8 cellular contexts compared by ENCODE assay signal in genomic region chr10:69278446-69278963, GRCh38. TPM values are rescaled to one million over a fixed set of nuclear protein-coding genes. Genes with fewer than 3 reads are reported as not detected.
A peak's percentile ranks its signal among the peaks of the same experiment; 100 is the strongest.
DNase-seq lines count a peak whose midpoint lies in the region; ATAC-seq and TF ChIP-seq lines count a peak whose summit lies in the region.
"Had no signal": no experiment of that assay in that cellular context is flagged by ENCODE, and none has a peak within 500 bp of the region (broad histone marks: within the 10 kb centered on the region; RNA-seq: fewer than 3 reads in every experiment).

HK1 (plus strand) TSS chr10:69278496.

- no peak for ATAC-seq in GM21423 (IDR thresholded peaks at IDR 0.05; ENCODE audit: unreplicated experiment)

- H3K36me3 ChIP-seq in MG63 (no peaks in the 10 kb centered on the region), mammary epithelial cell (ENCODE audit: insufficient read depth, low read length) (no peaks in the 10 kb centered on the region), HAP-1 (replicated peaks) (no peaks in the 10 kb centered on the region)

- TF ChIP-seq CTCF in mammary epithelial cell (conservative IDR thresholded peaks at IDR 0.05 in 1 of 2, IDR thresholded peaks at IDR 0.05 in 1 of 2; ENCODE audit: extremely low read depth in 1 of 2, insufficient read depth in 1 of 2, low read depth in 1 of 2, low read length in 2 of 2): no peak

- BruUV-seq in mammary epithelial cell (replicated peaks; lab: Mats Ljungman, UMichigan): no TSS peak

- no peak within 1 kb of the TSS for H3K9ac ChIP-seq in mammary epithelial cell (ENCODE audit: insufficient read depth, low read length)

- H3K27ac ChIP-seq in mammary epithelial cell (ENCODE audit: insufficient read depth, low read depth, low read length): no peak within 1 kb of the TSS
- peak within 1 kb of the TSS; percentile 47 for H3K27ac ChIP-seq in layer of hippocampus (ENCODE audit: low read depth, low read length)
- no peak within 1 kb of the TSS for H3K27ac ChIP-seq in temporal lobe (ENCODE audit: low read depth, low read length)

- H3K79me2 ChIP-seq in mammary epithelial cell (ENCODE audit: insufficient read depth, low read length): no peaks in the 10 kb centered on the region

- H3K4me2 ChIP-seq in mammary epithelial cell (ENCODE audit: insufficient read depth, low read depth, low read length): no peak within 1 kb of the TSS

- in situ Hi-C loops in mammary epithelial cell (cut with MboI; ENCODE audit: low sequenced_read_pairs in 2 of 2): no loop called here
- in situ Hi-C loops in HAP-1 (cut with MboI; ENCODE audit: low sequenced_read_pairs): no loop called here

- CTCF ChIA-PET in mammary epithelial cell (lab: Charles Lee; ENCODE audit: low non-redundant PET): interaction anchor here (0.7 kb wide), 1 partner anchor 1141 kb away, joined by 8 read pairs; no protein-coding TSS in a partner anchor

- no peak for DNase-seq in MG63
- DNase-seq in mammary epithelial cell: no peak
- DNase-seq in NCI-H2107 treated with DMSO at 0.1 percent for 48 hours (lab: John Stamatoyannopoulos, UW; ENCODE audit: unreplicated experiment): no peak
- DNase-seq in HAP-1 (ENCODE audit: low spot score in 2 of 2): no peak
- DNase-seq: activated CD4-positive, alpha-beta T cell treated with anti-CD3 and anti-CD28 coated beads for 48 hours had no signal

- H4K20me1 ChIP-seq in mammary epithelial cell (ENCODE audit: insufficient read depth, low read length): no peaks in the 10 kb centered on the region

- H3K27me3 ChIP-seq in MG63 (no peaks in the 10 kb centered on the region), mammary epithelial cell (ENCODE audit: insufficient read depth, low read length) (no peaks in the 10 kb centered on the region), layer of hippocampus (ENCODE audit: control insufficient read depth, insufficient read depth, low read length) (no peaks in the 10 kb centered on the region), HAP-1 (ENCODE audit: low read depth) (no peaks in the 10 kb centered on the region)

- dilution Hi-C loops in mammary epithelial cell (cut with HindIII; ENCODE audit: low sequenced_read_pairs): no loop called here

- H3K9me3 ChIP-seq in MG63: peaks cover 3% of the 10 kb centered on the region; the same call in 1 of the 2 replicates
- H3K9me3 ChIP-seq in mammary epithelial cell (replicated peaks; ENCODE audit: insufficient read depth, low read length): no peaks in the 10 kb centered on the region
- no peaks in the 10 kb centered on the region for H3K9me3 ChIP-seq in HAP-1

- intact Hi-C loops in mammary epithelial cell (cut with micrococcal nuclease): no loop called here

- H3K4me3 ChIP-seq in MG63: no peak within 1 kb of the TSS
- H3K4me3 ChIP-seq in mammary epithelial cell (replicated peaks in 1 of 3; ENCODE audit: insufficient read depth in 1 of 3, low read depth in 2 of 3, low read length in 3 of 3): no peak within 1 kb of the TSS
- no peak within 1 kb of the TSS for H3K4me3 ChIP-seq in HAP-1

- WGBS in mammary epithelial cell (ENCODE audit: low coverage, missing lambda C conversion rate): 10% methylated on average over 11 of the region's 11 CpGs

- H3K4me1 ChIP-seq in mammary epithelial cell (ENCODE audit: insufficient read depth, low read length) (no peaks in the 10 kb centered on the region), HAP-1 (no peaks in the 10 kb centered on the region)

- peak within 1 kb of the TSS; percentile 57 for H2AFZ ChIP-seq in mammary epithelial cell (ENCODE audit: low read depth, low read length)

RNA-seq across cellular contexts. Expression of gene HK1, which starts in this region (rescaled TPM):
- 72.2 and 83.2 TPM in 2 replicates for total RNA-seq in MG63 (2014; rRNA removed; shearing (Covaris generic); ENCODE audit: low replicate concordance)
- total RNA-seq in mammary epithelial cell (100 to 1,000 TPM; 115 to 133 TPM), temporal lobe (86.8 TPM)
- polyA plus RNA-seq in mammary epithelial cell: 95.9 TPM
- 256 TPM for polyA minus RNA-seq in mammary epithelial cell
